In the genomic region with DNA sequence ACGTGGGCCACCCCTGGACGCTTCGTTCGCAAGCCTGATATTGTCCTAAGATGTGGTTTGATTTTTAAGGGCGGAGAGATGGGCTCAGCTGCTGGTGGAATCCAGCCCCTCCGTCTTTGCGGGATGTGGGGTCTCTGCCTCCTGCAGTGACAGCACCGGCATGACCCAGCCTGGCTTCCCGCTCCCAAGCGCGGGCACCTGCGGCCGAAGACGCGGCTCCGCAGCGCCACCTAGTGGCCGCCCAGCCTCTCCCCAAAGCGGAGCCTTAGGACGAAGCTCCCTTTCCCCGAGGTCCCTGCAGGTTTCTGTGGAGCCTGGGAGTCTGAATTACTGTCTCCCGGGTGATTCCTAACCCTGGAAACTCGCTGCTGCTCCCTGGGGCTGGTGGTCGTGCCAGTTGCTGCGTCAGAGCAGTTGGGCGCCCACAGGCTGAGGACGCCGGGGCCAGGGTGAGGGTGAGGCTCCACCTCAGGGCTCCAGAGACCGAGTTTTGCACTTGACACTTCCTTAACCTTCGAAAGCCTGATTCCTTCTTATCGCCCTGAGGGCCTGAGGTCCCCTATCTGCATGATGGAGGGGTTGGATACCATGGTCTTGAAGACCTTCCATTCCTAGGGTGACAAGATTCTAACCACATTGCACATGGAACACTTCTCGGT, we compare ENCODE assay signal across 9 cellular contexts.
A peak's percentile ranks its signal among the peaks of the same experiment; 100 is the strongest.
DNase-seq lines count a peak whose midpoint lies in the region; ATAC-seq, FAIRE-seq and TF ChIP-seq lines count a peak whose summit lies in the region.
"Had no signal": no experiment of that assay in that cellular context is flagged by ENCODE, and none has a peak within 500 bp of the region (broad histone marks: within the 10 kb centered on the region; RNA-seq: fewer than 3 reads in every experiment).

No MANE protein-coding gene starts in this region.

- DNase-seq in 8988T: peak; percentile 90
- peak; percentile 91 for DNase-seq in GM12891 (ENCODE audit: insufficient read length, low spot score)
- peak; percentile 27 for DNase-seq in NOMO-1 treated with DMSO at 0.1 percent for 48 hours (lab: John Stamatoyannopoulos, UW; ENCODE audit: unreplicated experiment)
- DNase-seq in activated T-cell treated with anti-CD3 and anti-CD28 coated beads, Interleukin-2, amount 50 U/mL, for 4 hours: peak; percentile 57
- peak; percentile 40 for DNase-seq in fibroblast of the aortic adventitia (ENCODE audit: low read depth)
- peak; percentile 42 to 78 (median 61) for DNase-seq in ovary
- DNase-seq in dedifferentiated amniotic fluid mesenchymal stem cell (ENCODE audit: extremely low spot score): no peak

- H3K4me1 Mint-ChIP-seq in activated T-cell treated with anti-CD3 and anti-CD28 coated beads, Interleukin-2, amount 50 U/mL, for 4 hours (ENCODE audit: low read depth): peaks cover 8% of the 10 kb centered on the region

- no peaks in the 10 kb centered on the region for H3K9me3 ChIP-seq in ovary

- no peak for TF ChIP-seq POLR2A in GM12891 (IDR thresholded peaks at IDR 0.05; ENCODE audit: low read depth, low read length)
- TF ChIP-seq POLR2A in ovary (IDR thresholded peaks at IDR 0.05): no peak

- no peak for TF ChIP-seq EP300 in ovary (IDR thresholded peaks at IDR 0.05)

- no peak overlapping the region for H3K27ac ChIP-seq in ovary

- H3K4me1 ChIP-seq in ovary (ENCODE audit: insufficient read depth): peaks cover 2% of the 10 kb centered on the region

- H3K36me3 Mint-ChIP-seq in activated T-cell treated with anti-CD3 and anti-CD28 coated beads, Interleukin-2, amount 50 U/mL, for 4 hours (ENCODE audit: insufficient read depth): no peaks in the 10 kb centered on the region

- no peaks in the 10 kb centered on the region for H3K36me3 ChIP-seq in ovary

- FAIRE-seq in GM12891 (lab: Jason Lieb, UNC): peak; percentile 65

- H3K4me3 Mint-ChIP-seq in activated T-cell treated with anti-CD3 and anti-CD28 coated beads, Interleukin-2, amount 50 U/mL, for 4 hours: no peak overlapping the region
- H3K4me3 Mint-ChIP-seq: stimulated activated naive CD8-positive, alpha-beta T cell treated with anti-CD3 and anti-CD28 coated beads, Interleukin-15, Interleukin-2, amounts not matched to agents 100 ng/mL and 50 ng/mL, for 24 hours had no signal

- no peaks in the 10 kb centered on the region for H3K27me3 ChIP-seq in ovary

- H3K4me3 ChIP-seq in fibroblast of the aortic adventitia (ENCODE audit: low read depth, low read length) (no peak overlapping the region), ovary (no peak overlapping the region)

- 28% methylated on average over 30 to 32 of the region's 32 CpGs for WGBS in ovary, 3 donors

- TF ChIP-seq CTCF in fibroblast of the aortic adventitia (IDR thresholded peaks at IDR 0.05; ENCODE audit: insufficient read depth, low read length) (peak; percentile 98), ovary (IDR thresholded peaks at IDR 0.05) (peak; percentile 49 to 91 (median 70))

- H3K9me3 Mint-ChIP-seq in activated T-cell treated with anti-CD3 and anti-CD28 coated beads, Interleukin-2, amount 50 U/mL, for 4 hours: no peaks in the 10 kb centered on the region
- H3K9me3 Mint-ChIP-seq: stimulated activated naive CD8-positive, alpha-beta T cell treated with anti-CD3 and anti-CD28 coated beads, Interleukin-15, Interleukin-2, amounts not matched to agents 100 ng/mL and 50 ng/mL, for 24 hours had no signal

- ATAC-seq in HG02970 (IDR thresholded peaks at IDR 0.05; ENCODE audit: low FRiP score, unreplicated experiment): peak; percentile 67
- peak; percentile 90 for ATAC-seq in activated T-cell treated with anti-CD3 and anti-CD28 coated beads, Interleukin-2, amount 50 U/mL, for 4 hours

- intact Hi-C loops in ovary (cut with DNase I): loop anchor here in 1 of 4 donors (10.0 kb wide), 1 partner anchor 836 kb away; no protein-coding TSS in a partner anchor

- peaks cover 2% of the 10 kb centered on the region for H3K27me3 Mint-ChIP-seq in activated T-cell treated with anti-CD3 and anti-CD28 coated beads, Interleukin-2, amount 50 U/mL, for 4 hours (ENCODE audit: low read depth)

TF ChIP-seq in GM12891, 5 proteins besides CTCF, POLR2A, EP300 and RAD21:
- no peak for TF ChIP-seq POU2F2 (IDR thresholded peaks at IDR 0.05; ENCODE audit: low read depth, low read length)
- TF ChIP-seq SPI1 (IDR thresholded peaks at IDR 0.05; ENCODE audit: low read depth, low read length): no peak
- no peak for TF ChIP-seq POLR2AphosphoS5 (IDR thresholded peaks at IDR 0.05; ENCODE audit: low read depth, low read length)
- TF ChIP-seq TAF1 (IDR thresholded peaks at IDR 0.05; ENCODE audit: low read depth, low read length): no peak
- no peak for TF ChIP-seq PAX5 (IDR thresholded peaks at IDR 0.05; ENCODE audit: insufficient read depth, low read length, severe bottlenecking)
